In the genomic region with DNA sequence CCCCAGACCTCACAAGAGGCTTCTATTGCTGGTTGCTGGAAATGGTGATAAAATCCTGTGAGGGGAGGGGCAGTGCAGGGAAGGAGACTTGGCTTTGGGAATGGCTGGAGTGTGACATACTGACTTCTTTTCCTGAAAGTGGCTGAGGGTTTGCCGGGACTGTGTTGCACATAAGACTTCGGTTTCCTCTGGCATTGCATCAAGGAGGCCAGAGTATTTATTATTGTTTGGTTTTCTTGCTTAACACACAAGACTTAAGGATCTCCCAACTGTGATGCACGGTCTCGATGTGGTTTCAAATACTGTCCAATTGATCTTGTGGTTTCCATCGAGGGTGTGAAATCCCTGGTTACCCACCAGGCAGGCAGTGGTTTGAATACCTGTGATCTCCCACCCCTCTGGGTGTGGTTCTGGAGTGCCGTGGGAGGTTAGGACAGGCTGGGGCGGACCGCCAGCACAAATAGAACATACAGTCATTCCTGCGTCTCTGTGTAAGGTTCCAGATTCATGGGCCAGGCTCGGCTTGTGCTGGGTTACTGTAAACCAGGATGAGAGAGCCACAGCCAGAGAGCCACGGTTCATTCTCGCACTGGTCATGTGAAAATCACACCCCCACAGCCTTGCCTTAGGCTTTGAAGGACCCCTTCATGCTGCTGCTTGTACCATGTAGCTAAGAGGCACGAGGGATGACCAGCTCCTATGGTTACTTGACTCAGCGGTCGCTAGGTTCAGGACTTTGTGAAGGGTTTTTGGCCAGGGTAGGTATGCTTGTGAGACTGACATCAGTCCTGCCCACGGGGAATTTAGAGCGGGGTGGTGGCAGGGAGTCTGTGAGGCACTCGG, we compare ENCODE assay signal across 10 cellular contexts. TPM values are rescaled to one million over a fixed set of nuclear protein-coding genes. Genes with fewer than 3 reads are reported as not detected.
A peak's percentile ranks its signal among the peaks of the same experiment; 100 is the strongest.
DNase-seq lines count a peak whose midpoint lies in the region; ATAC-seq, FAIRE-seq and TF ChIP-seq lines count a peak whose summit lies in the region.
"Had no signal": no experiment of that assay in that cellular context is flagged by ENCODE, and none has a peak within 500 bp of the region (broad histone marks: within the 10 kb centered on the region; RNA-seq: fewer than 3 reads in every experiment).

No MANE protein-coding gene starts in this region.

- TF ChIP-seq POLR2A in H54 (IDR thresholded peaks at IDR 0.05; ENCODE audit: low read depth, low read length): no peak

- peaks cover 0 to 7% of the 10 kb centered on the region in 2 donors for H3K36me3 Mint-ChIP-seq in activated T-cell treated with anti-CD3 and anti-CD28 coated beads, Interleukin-2, amount 50 U/mL, for 72 hours (ENCODE audit: insufficient read depth in 2 of 2)
- H3K36me3 Mint-ChIP-seq in activated T-cell treated with anti-CD3 and anti-CD28 coated beads, Interleukin-2, amount 50 U/mL, for 24 hours (ENCODE audit: low read depth): peaks cover 24% of the 10 kb centered on the region

- H3K4me3 Mint-ChIP-seq in activated T-cell treated with anti-CD3 and anti-CD28 coated beads, Interleukin-2, amount 50 U/mL, for 72 hours: no peak overlapping the region
- H3K4me3 Mint-ChIP-seq in activated T-cell treated with anti-CD3 and anti-CD28 coated beads, Interleukin-2, amount 50 U/mL, for 24 hours: no peak overlapping the region

- FAIRE-seq in H54 (lab: Jason Lieb, UNC): no peak

- H3K9me3 ChIP-seq in esophagus (ENCODE audit: control insufficient read depth in 2 of 2, insufficient read depth in 1 of 2, low read depth in 1 of 2, low read length in 1 of 2): no peaks in the 10 kb centered on the region
- H3K9me3 ChIP-seq: BE2C had no signal

- no peaks in the 10 kb centered on the region for H3K27me3 ChIP-seq in esophagus (ENCODE audit: control insufficient read depth in 1 of 2, insufficient read depth in 2 of 2, low read length in 2 of 2)
- H3K27me3 ChIP-seq: BE2C had no signal

- no peak for DNase-seq in activated T-cell treated with anti-CD3 and anti-CD28 coated beads, Interleukin-2, amount 50 U/mL, for 72 hours
- DNase-seq in activated T-cell treated with anti-CD3 and anti-CD28 coated beads, Interleukin-2, amount 50 U/mL, for 24 hours: no peak
- DNase-seq in myocyte (ENCODE audit: low read depth) (peak; percentile 95), HPDE6-E6E7 (ENCODE audit: extremely low spot score) (no peak), H54 (ENCODE audit: insufficient read length, low spot score) (no peak)
- DNase-seq: BE2C, NCI-H1105 treated with DMSO at 0.1 percent for 48 hours had no signal

- 25 to 43% methylated on average over 18 of the region's 18 CpGs for WGBS in esophagus, 2 donors
- 46% methylated on average over 18 of the region's 18 CpGs for WGBS in urinary bladder

- H3K27ac ChIP-seq in esophagus (ENCODE audit: low read depth in 2 of 2, low read length in 1 of 2): peak overlapping the region; percentile 57 to 92
- peak overlapping the region; percentile 13 for H3K27ac ChIP-seq in urinary bladder (ENCODE audit: low read depth)

- no peak overlapping the region for H3K4me3 ChIP-seq in esophagus (ENCODE audit: low read depth in 1 of 2, low read length in 2 of 2)
- H3K4me3 ChIP-seq in urinary bladder (ENCODE audit: low read depth, low read length): no peak overlapping the region

- peaks cover 39% of the 10 kb centered on the region for H3K4me1 Mint-ChIP-seq in activated T-cell treated with anti-CD3 and anti-CD28 coated beads, Interleukin-2, amount 50 U/mL, for 72 hours (ENCODE audit: low read depth)
- H3K4me1 Mint-ChIP-seq in activated T-cell treated with anti-CD3 and anti-CD28 coated beads, Interleukin-2, amount 50 U/mL, for 24 hours (ENCODE audit: low read depth): peaks cover 51% of the 10 kb centered on the region

- H3K4me1 ChIP-seq in esophagus (ENCODE audit: control insufficient read depth in 2 of 2, insufficient read depth in 2 of 2, low read length in 1 of 2) (peaks cover 10 to 18% of the 10 kb centered on the region in 2 donors), urinary bladder (ENCODE audit: insufficient read depth) (peaks cover 3% of the 10 kb centered on the region)
- H3K4me1 ChIP-seq: BE2C had no signal

- peak overlapping the region; percentile 53 for H3K27ac Mint-ChIP-seq in activated T-cell treated with anti-CD3 and anti-CD28 coated beads, Interleukin-2, amount 50 U/mL, for 72 hours
- H3K27ac Mint-ChIP-seq in activated T-cell treated with anti-CD3 and anti-CD28 coated beads, Interleukin-2, amount 50 U/mL, for 24 hours: no peak overlapping the region

- H3K36me3 ChIP-seq in esophagus (ENCODE audit: control insufficient read depth in 2 of 2, insufficient read depth in 2 of 2, low read length in 1 of 2) (no peaks in the 10 kb centered on the region), urinary bladder (ENCODE audit: insufficient read depth) (no peaks in the 10 kb centered on the region)
- H3K36me3 ChIP-seq: BE2C had no signal

- H3K9me3 Mint-ChIP-seq in activated T-cell treated with anti-CD3 and anti-CD28 coated beads, Interleukin-2, amount 50 U/mL, for 72 hours: no peaks in the 10 kb centered on the region
- no peaks in the 10 kb centered on the region for H3K9me3 Mint-ChIP-seq in activated T-cell treated with anti-CD3 and anti-CD28 coated beads, Interleukin-2, amount 50 U/mL, for 24 hours

- ATAC-seq in activated T-cell treated with anti-CD3 and anti-CD28 coated beads, Interleukin-2, amount 50 U/mL, for 72 hours (replicated peaks in 1 of 2): no peak
- ATAC-seq in HG02885 (IDR thresholded peaks at IDR 0.05; ENCODE audit: poor library complexity, unreplicated experiment): no peak

- no peaks in the 10 kb centered on the region for H3K27me3 Mint-ChIP-seq in activated T-cell treated with anti-CD3 and anti-CD28 coated beads, Interleukin-2, amount 50 U/mL, for 72 hours (ENCODE audit: low read depth)
- H3K27me3 Mint-ChIP-seq in activated T-cell treated with anti-CD3 and anti-CD28 coated beads, Interleukin-2, amount 50 U/mL, for 24 hours: no peaks in the 10 kb centered on the region

RNA-seq across cellular contexts. Expression of gene WBP1L, which starts 39.2 kb away (rescaled TPM):
- 10 to 100 TPM; 19.6 to 20.1 TPM for total RNA-seq in activated T-cell treated with anti-CD3 and anti-CD28 coated beads, Interleukin-2, amount 50 U/mL, for 72 hours
- polyA plus RNA-seq in esophagus (10 to 100 TPM; 13.4 to 17.1 TPM), urinary bladder (42.6 TPM)
- total RNA-seq in myocyte (57.2 and 57.7 TPM in 2 replicates), urinary bladder (30.1 TPM)
- 67.6 TPM for polyA plus RNA-seq in myocyte (2012)

RNA-seq across cellular contexts. Expression of gene CYP17A1, which starts 54.3 kb away (rescaled TPM):
- not detected for total RNA-seq in activated T-cell treated with anti-CD3 and anti-CD28 coated beads, Interleukin-2, amount 50 U/mL, for 72 hours
- under 1 TPM in 1 of 2 donors, not detected in 1; 0.71 TPM for polyA plus RNA-seq in esophagus
- total RNA-seq in myocyte: not detected in 2 replicates
- polyA plus RNA-seq in myocyte (2012): 0.34 TPM
- not detected for total RNA-seq in urinary bladder
- not detected for polyA plus RNA-seq in urinary bladder
